Comparison of ENCODE assay signal across 8 cellular contexts in genomic region chr4:78661923-78662521, GRCh38.
DNase-seq lines count a peak whose midpoint lies in the region; ATAC-seq and TF ChIP-seq lines count a peak whose summit lies in the region.

No MANE protein-coding gene starts in this region.

- CTCF ChIA-PET in GM10248 (lab: Yijun Ruan, JAX), result interaction anchor here (0.7 to 2.9 kb wide), 8 partner anchors 10 to 178 kb away, joined by 3 to 13 read pairs (median 5); no protein-coding TSS in a partner anchor

- H3K27me3 ChIP-seq in HL-60 (ENCODE audit: insufficient read depth, poor library complexity, severe bottlenecking), result no peaks in the 10 kb centered on the region
- no peaks in the 10 kb centered on the region for H3K27me3 ChIP-seq in neutrophil
- H3K27me3 ChIP-seq in prostate gland (replicated peaks; ENCODE audit: insufficient read depth), result no peaks in the 10 kb centered on the region

- H3K36me3 ChIP-seq in neutrophil (no peaks in the 10 kb centered on the region), prostate gland (no peaks in the 10 kb centered on the region)

- H3K4me3 ChIP-seq in HL-60 (replicated peaks; ENCODE audit: insufficient read depth, low read length) (no peak overlapping the region), neutrophil (ENCODE audit: low read depth in 1 of 2, low read length in 1 of 2) (peak overlapping the region in 1 of 2 experiments; percentile 37), prostate gland (no peak overlapping the region)

- 24% methylated on average over 3 of the region's 3 CpGs for WGBS in prostate gland

- intact Hi-C loops in prostate gland (cut with DNase I), result no loop called here

- ATAC-seq in GM21423 (IDR thresholded peaks at IDR 0.05; ENCODE audit: unreplicated experiment), result peak; percentile 76

- no peak for TF ChIP-seq POLR2A in prostate gland (IDR thresholded peaks at IDR 0.05)

- POLR2A ChIA-PET in GM10248 (lab: Yijun Ruan, JAX), result no interaction called here

- H3K9me3 ChIP-seq in neutrophil, result no peaks in the 10 kb centered on the region
- no peaks in the 10 kb centered on the region for H3K9me3 ChIP-seq in prostate gland

- H3K4me1 ChIP-seq in neutrophil (ENCODE audit: control insufficient read depth in 1 of 2, insufficient read depth in 1 of 2, low read depth in 1 of 2, low read length in 1 of 2) (peaks cover 74 to 79% of the 10 kb centered on the region in 2 experiments), prostate gland (replicated peaks) (no peaks in the 10 kb centered on the region)

- H3K27ac ChIP-seq in HL-60 (replicated peaks), result peak overlapping the region; percentile 11
- H3K27ac ChIP-seq in caudate nucleus (ENCODE audit: low read depth, low read length), result peak overlapping the region; percentile 79
- H3K27ac ChIP-seq in neutrophil, result peak overlapping the region; percentile 97
- no peak overlapping the region for H3K27ac ChIP-seq in prostate gland

- peak; percentile 26 for DNase-seq in GM10248 (ENCODE audit: extremely low spot score)
- peak in 1 of 2 experiments; percentile 12 for DNase-seq in HL-60 (ENCODE audit: low read depth in 1 of 2, low spot score in 1 of 2)
- no peak for DNase-seq in caudate nucleus (lab: John Stamatoyannopoulos, UW)
- no peak for DNase-seq in NK-92 (lab: John Stamatoyannopoulos, UW; ENCODE audit: unreplicated experiment)
- no peak for DNase-seq in prostate gland (ENCODE audit: low spot score)
- no peak for DNase-seq in NCI-H524 (lab: John Stamatoyannopoulos, UW)

- TF ChIP-seq CTCF in GM10248 (IDR thresholded peaks at IDR 0.05; ENCODE audit: control extremely low read depth, extremely low read depth, low read depth, missing control alignments) (no peak), HL-60 (IDR thresholded peaks at IDR 0.05; ENCODE audit: insufficient read depth, low read length) (no peak), neutrophil (IDR thresholded peaks at IDR 0.05) (no peak), prostate gland (IDR thresholded peaks at IDR 0.05) (no peak)

Comparison
In these comparisons a context has a peak if more than half of its experiments do, and no peak if none do; other contexts are left out.
1. H3K27ac ChIP-seq: peak in HL-60 (single experiment), caudate nucleus (single experiment) and neutrophil (single experiment); none in prostate gland (0 of 2).